In the genomic region with DNA sequence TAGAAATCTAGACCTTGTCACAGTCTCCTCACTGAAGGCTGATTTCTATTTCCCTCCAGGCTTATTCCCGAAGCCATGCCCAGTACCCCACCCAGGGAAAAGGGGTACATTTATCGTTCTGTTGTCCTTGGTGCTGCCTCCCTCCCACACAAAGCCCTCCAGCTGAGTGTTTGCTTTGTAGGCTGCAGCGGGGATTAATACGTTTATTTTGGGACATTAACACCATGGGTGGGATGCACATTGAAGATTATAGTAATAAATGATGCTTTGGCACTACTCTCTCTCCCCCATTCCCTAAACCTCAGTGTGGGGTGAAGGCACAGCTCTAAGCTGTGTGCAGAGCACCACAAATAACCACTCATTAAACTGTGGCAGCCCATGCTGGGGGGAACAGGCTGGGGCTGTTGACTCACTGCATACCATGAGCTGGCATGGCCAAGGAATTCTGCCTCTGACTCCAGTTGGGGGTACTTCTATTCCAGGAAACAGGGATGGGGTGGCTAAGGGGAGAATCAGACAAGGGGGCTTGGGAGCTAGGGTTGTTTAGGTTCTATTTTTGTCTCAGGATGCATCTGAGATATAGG, we compare ENCODE assay signal across 24 cellular contexts. TPM values are rescaled to one million over a fixed set of nuclear protein-coding genes. Genes with fewer than 3 reads are reported as not detected.
A peak's percentile ranks its signal among the peaks of the same experiment; 100 is the strongest.
DNase-seq lines count a peak whose midpoint lies in the region; ATAC-seq and TF ChIP-seq lines count a peak whose summit lies in the region.
"Had no signal": no experiment of that assay in that cellular context is flagged by ENCODE, and none has a peak within 500 bp of the region (broad histone marks: within the 10 kb centered on the region; RNA-seq: fewer than 3 reads in every experiment).

No MANE protein-coding gene starts in this region.

- no peak for TF ChIP-seq CTCF in gastroesophageal sphincter (IDR thresholded peaks at IDR 0.05)
- TF ChIP-seq CTCF in upper lobe of right lung (IDR thresholded peaks at IDR 0.05) = no peak

- WGBS in gastroesophageal sphincter (ENCODE audit: low coverage in 1 of 2), 2 donors = 25% methylated on average over 4 of the region's 4 CpGs; no CpG with 5 or more reads in 1 of the 2 donors

- H3K4me1 ChIP-seq in gastroesophageal sphincter (peaks cover 0 to 28% (median 7%) of the 10 kb centered on the region in 3 donors), upper lobe of right lung (no peaks in the 10 kb centered on the region)
- H3K4me1 ChIP-seq: gastrocnemius medialis had no signal

- TF ChIP-seq POLR2A in gastroesophageal sphincter (IDR thresholded peaks at IDR 0.05) = no peak

- peak overlapping the region in 3 of 4 donors; percentile 7 to 35 (median 32) for H3K27ac ChIP-seq in gastroesophageal sphincter
- no peak overlapping the region for H3K27ac ChIP-seq in upper lobe of right lung
- H3K27ac ChIP-seq: gastrocnemius medialis had no signal

- DNase-seq in NCI-H748 (lab: John Stamatoyannopoulos, UW; ENCODE audit: unreplicated experiment) = peak; percentile 54
- no peak for DNase-seq in NCI-H748 treated with DMSO at 0.1 percent for 48 hours (lab: John Stamatoyannopoulos, UW)
- peak; percentile 28 for DNase-seq in NCI-H2227 treated with DMSO at 0.1 percent for 48 hours (lab: John Stamatoyannopoulos, UW)
- no peak for DNase-seq in upper lobe of right lung
- DNase-seq: activated CD4-positive, CD25-positive, alpha-beta regulatory T cell treated with anti-CD3 and anti-CD28 coated beads, Interleukin-2, amount 50 U/mL, for 72 hours; activated CD8-positive, alpha-beta memory T cell treated with anti-CD3 and anti-CD28 coated beads, Interleukin-2, amount 10 ng/mL, durations not matched to agents 7 days and 5 days; anterior cingulate cortex; gastrocnemius medialis; H9; MM.1S; naive thymus-derived CD4-positive, alpha-beta T cell; NCI-H2029 treated with DMSO at 0.1 percent for 48 hours; NK-92 treated with Interleukin-12 subunit alpha and Interleukin-12 subunit beta, amount 100 ng/mL, for 24 hours; stimulated activated CD4-positive, alpha-beta T cell treated with anti-CD3 and anti-CD28 coated beads, Interleukin-15, amount 100 ng/mL, for 24 hours had no signal

- intact Hi-C loops in upper lobe of right lung (cut with DNase I) = no loop called here

- no peaks in the 10 kb centered on the region for H3K9me3 ChIP-seq in gastroesophageal sphincter
- no peaks in the 10 kb centered on the region for H3K9me3 ChIP-seq in upper lobe of right lung
- H3K9me3 ChIP-seq: gastrocnemius medialis had no signal

- peaks cover 5% of the 10 kb centered on the region for H3K27me3 ChIP-seq in gastroesophageal sphincter
- H3K27me3 ChIP-seq in upper lobe of right lung = no peaks in the 10 kb centered on the region

- ATAC-seq in gastroesophageal sphincter (no peak), upper lobe of right lung (peak; percentile 36), HG03354 (IDR thresholded peaks at IDR 0.05; ENCODE audit: poor library complexity, severe bottlenecking, unreplicated experiment) (no peak), HG02840 (IDR thresholded peaks at IDR 0.05; ENCODE audit: low FRiP score, unreplicated experiment) (no peak), GM21529 (IDR thresholded peaks at IDR 0.05; ENCODE audit: unreplicated experiment) (no peak)
- ATAC-seq: activated CD8-positive, alpha-beta memory T cell treated with anti-CD3 and anti-CD28 coated beads, Interleukin-2, amount 10 ng/mL, durations not matched to agents 7 days and 5 days; gastrocnemius medialis; naive thymus-derived CD4-positive, alpha-beta T cell had no signal

- H3K36me3 ChIP-seq in gastroesophageal sphincter (no peaks in the 10 kb centered on the region), upper lobe of right lung (no peaks in the 10 kb centered on the region)
- H3K36me3 ChIP-seq: gastrocnemius medialis had no signal

- no peak overlapping the region for H3K4me3 ChIP-seq in gastroesophageal sphincter
- H3K4me3 ChIP-seq in upper lobe of right lung = no peak overlapping the region
- H3K4me3 ChIP-seq: gastrocnemius medialis had no signal

- no peak for TF ChIP-seq EP300 in gastroesophageal sphincter (IDR thresholded peaks at IDR 0.05)

RNA-seq across cellular contexts. Expression of a gene that starts 7.6 kb away (rescaled TPM):
- total RNA-seq in gastroesophageal sphincter (10 to 100 TPM in 1 of 4 donors, 1 to 10 TPM in 3; 1.6 to 13.8 (median 5.7) TPM), upper lobe of right lung (8.2 TPM)
- total RNA-seq: activated CD8-positive, alpha-beta memory T cell treated with anti-CD3 and anti-CD28 coated beads, Interleukin-2, amount 10 ng/mL, durations not matched to agents 7 days and 5 days; endothelial cell of umbilical vein; G401; gastrocnemius medialis; naive thymus-derived CD4-positive, alpha-beta T cell; pulmonary artery endothelial cell; T-helper 2 cell treated with Interferon-gamma antibody and Interleukin-4, amounts not matched to agents 100 ng/mL and 5 ng/mL, for 36 hours had no signal

RNA-seq across cellular contexts. Expression of a gene that starts 28.2 kb away (rescaled TPM):
- total RNA-seq in gastroesophageal sphincter = not detected
- not detected for total RNA-seq in upper lobe of right lung
- total RNA-seq: activated CD8-positive, alpha-beta memory T cell treated with anti-CD3 and anti-CD28 coated beads, Interleukin-2, amount 10 ng/mL, durations not matched to agents 7 days and 5 days; endothelial cell of umbilical vein; G401; gastrocnemius medialis; H9; naive thymus-derived CD4-positive, alpha-beta T cell; pulmonary artery endothelial cell; T-helper 2 cell treated with Interferon-gamma antibody and Interleukin-4, amounts not matched to agents 100 ng/mL and 5 ng/mL, for 36 hours; ureter had no signal

RNA-seq across cellular contexts. Expression of a gene that starts 40.3 kb away (rescaled TPM):
- 10 to 100 TPM in 3 of 4 donors, 1 to 10 TPM in 1; 9.3 to 24.3 (median 14.0) TPM for total RNA-seq in gastroesophageal sphincter
- 11.6 TPM for total RNA-seq in upper lobe of right lung

RNA-seq across cellular contexts. Expression of a gene that starts 42.8 kb away (rescaled TPM):
- total RNA-seq in gastroesophageal sphincter (not detected), upper lobe of right lung (not detected)
- total RNA-seq: activated CD8-positive, alpha-beta memory T cell treated with anti-CD3 and anti-CD28 coated beads, Interleukin-2, amount 10 ng/mL, durations not matched to agents 7 days and 5 days; endothelial cell of umbilical vein; G401; H9; lower leg skin; naive thymus-derived CD4-positive, alpha-beta T cell; pulmonary artery endothelial cell; T-helper 2 cell treated with Interferon-gamma antibody and Interleukin-4, amounts not matched to agents 100 ng/mL and 5 ng/mL, for 36 hours; ureter had no signal

RNA-seq across cellular contexts. Expression of a gene that starts 43.6 kb away (rescaled TPM):
- 10 to 100 TPM in 2 of 4 donors, 1 to 10 TPM in 2; 5.3 to 18.7 (median 9.4) TPM for total RNA-seq in gastroesophageal sphincter
- total RNA-seq in upper lobe of right lung = 2.5 TPM
- total RNA-seq: G401 had no signal

Comparison
In these comparisons a context has a peak if more than half of its experiments do, and no peak if none do; other contexts are left out.
1. DNase-seq: peak in NCI-H748 (single experiment) and NCI-H2227 treated with DMSO at 0.1 percent for 48 hours (single experiment); none in NCI-H748 treated with DMSO at 0.1 percent for 48 hours (single experiment) and upper lobe of right lung (single experiment).